Comparison of ENCODE assay signal across 9 cellular contexts in the genomic region with DNA sequence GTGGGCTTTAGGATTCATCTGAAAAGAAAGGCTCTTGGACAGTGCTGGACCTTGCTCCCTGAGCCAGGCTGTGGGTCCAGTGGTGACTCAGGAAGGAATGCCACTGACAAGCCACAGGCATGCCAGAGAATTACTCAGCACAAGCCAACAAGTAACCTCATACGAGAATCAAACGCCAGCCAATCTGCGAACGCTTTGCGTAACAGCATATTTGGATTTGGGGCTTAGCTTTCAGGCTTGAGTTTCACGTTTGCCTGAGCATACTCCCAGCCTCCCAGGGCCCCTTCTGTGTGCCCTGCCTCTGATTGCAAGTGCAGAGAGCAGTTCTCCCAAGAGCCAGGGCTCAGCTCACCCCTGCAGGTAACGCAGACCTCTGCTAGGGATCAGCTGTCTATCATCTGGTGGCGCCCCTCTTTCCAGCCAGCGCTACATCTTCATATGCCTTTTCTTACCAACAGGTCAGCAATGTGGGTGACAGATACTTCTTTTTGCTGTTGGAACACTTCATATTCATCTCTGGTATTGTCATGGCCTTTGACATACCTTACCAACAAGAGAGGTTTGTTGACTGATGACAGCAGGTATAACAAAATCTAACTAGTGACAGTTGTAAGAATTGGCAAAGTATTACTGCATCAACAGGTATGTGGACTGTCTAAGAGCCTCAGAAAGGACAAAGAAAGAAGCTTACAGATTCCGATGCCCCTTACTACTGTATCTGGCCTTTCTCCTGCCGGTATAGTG. TPM values are rescaled to one million over a fixed set of nuclear protein-coding genes. Genes with fewer than 3 reads are reported as not detected.
DNase-seq lines count a peak whose midpoint lies in the region; ATAC-seq and TF ChIP-seq lines count a peak whose summit lies in the region.
"Had no signal": no experiment of that assay in that cellular context is flagged by ENCODE, and none has a peak within 500 bp of the region (broad histone marks: within the 10 kb centered on the region; RNA-seq: fewer than 3 reads in every experiment).

No MANE protein-coding gene starts in this region.

- no peaks in the 10 kb centered on the region for H3K9me3 Mint-ChIP-seq in Calu3 (ENCODE audit: low read depth, unreplicated experiment)

- intact Hi-C loops in Calu3 (cut with micrococcal nuclease; ENCODE audit: unreplicated experiment): no loop called here

- TSS peak; percentile 90 for BruUV-seq in Calu3 (replicated peaks; lab: Mats Ljungman, UMichigan)

- CTCF ChIA-PET in Calu3 (lab: Charles Lee): interaction anchor here (0.5 to 2.3 kb wide), 8 partner anchors 10 to 340 kb away, joined by 3 to 15 read pairs (median 4); no protein-coding TSS in a partner anchor

- H3K27me3 ChIP-seq in osteoblast (ENCODE audit: insufficient read depth, low read length): no peaks in the 10 kb centered on the region

- peak overlapping the region; percentile 68 for H3K4me3 Mint-ChIP-seq in Calu3 (ENCODE audit: low read depth, unreplicated experiment)

- peak overlapping the region; percentile 92 for H3K27ac Mint-ChIP-seq in Calu3 (ENCODE audit: unreplicated experiment)

- no peaks in the 10 kb centered on the region for H3K27me3 Mint-ChIP-seq in Calu3 (ENCODE audit: unreplicated experiment)

- peaks cover 68% of the 10 kb centered on the region for H3K4me1 Mint-ChIP-seq in Calu3 (ENCODE audit: low read depth, unreplicated experiment)

- H3K36me3 Mint-ChIP-seq in Calu3 (ENCODE audit: insufficient read depth, unreplicated experiment): peaks cover 16% of the 10 kb centered on the region

- DNase-seq in Calu3 (peak; percentile 86), SW 1271 (lab: John Stamatoyannopoulos, UW) (peak; percentile 95 to 97), fibroblast of the conjunctiva (ENCODE audit: low read depth) (peak; percentile 98), osteoblast (ENCODE audit: insufficient read length, low spot score, missing footprints) (peak; percentile 90), SIG-M5 (lab: John Stamatoyannopoulos, UW) (no peak), COR-L47 (lab: John Stamatoyannopoulos, UW) (no peak)
- no peak for DNase-seq in activated CD4-positive, CD25-positive, alpha-beta regulatory T cell (lab: John Stamatoyannopoulos, UW)
- DNase-seq: activated CD8-positive, alpha-beta memory T cell treated with anti-CD3 and anti-CD28 coated beads, Interleukin-2, amount 50 U/mL, for 4 hours had no signal

- peak overlapping the region; percentile 26 for H2AFZ ChIP-seq in osteoblast (ENCODE audit: low read length)

- TF ChIP-seq CTCF in Calu3 (IDR thresholded peaks at IDR 0.05; ENCODE audit: unreplicated experiment) (no peak), osteoblast (IDR thresholded peaks at IDR 0.05; ENCODE audit: extremely low read depth, low read depth, low read length) (no peak)

- H3K27ac ChIP-seq in osteoblast (ENCODE audit: low read depth, low read length): peak overlapping the region; percentile 91

- H3K4me1 ChIP-seq in osteoblast (ENCODE audit: insufficient read depth, low read length): peaks cover 74% of the 10 kb centered on the region

- peak overlapping the region; percentile 75 for H3K4me2 ChIP-seq in osteoblast (ENCODE audit: insufficient read depth, low read length)

- H3K79me2 ChIP-seq in osteoblast (ENCODE audit: insufficient read depth, low read length): no peaks in the 10 kb centered on the region

- no peak for ATAC-seq in GM18858 (IDR thresholded peaks at IDR 0.05; ENCODE audit: unreplicated experiment)

- no peaks in the 10 kb centered on the region for H3K36me3 ChIP-seq in osteoblast (ENCODE audit: insufficient read depth, low read length)

- H4K20me1 ChIP-seq in osteoblast (ENCODE audit: insufficient read depth, low read length): no peaks in the 10 kb centered on the region

- no peaks in the 10 kb centered on the region for H3K9me3 ChIP-seq in osteoblast (ENCODE audit: low read depth, low read length)

- peak overlapping the region; percentile 44 for H3K4me3 ChIP-seq in osteoblast (ENCODE audit: insufficient read depth, low read length)

RNA-seq across cellular contexts. Expression of a gene that starts 30.1 kb away (rescaled TPM):
- total RNA-seq in Calu3 (2022) (13.2 and 14.7 TPM in 2 replicates), osteoblast (10.0 and 10.5 TPM in 2 replicates)

Comparison
In these comparisons a context has a peak if more than half of its experiments do, and no peak if none do; other contexts are left out.
1. DNase-seq: peak in Calu3 (single experiment), SW 1271 (2 of 2), fibroblast of the conjunctiva (single experiment) and osteoblast (single experiment); none in activated CD4-positive, CD25-positive, alpha-beta regulatory T cell (0 of 4), SIG-M5 (single experiment) and COR-L47 (single experiment).